ENCODE assay signal across 8 cellular contexts in the genomic region with DNA sequence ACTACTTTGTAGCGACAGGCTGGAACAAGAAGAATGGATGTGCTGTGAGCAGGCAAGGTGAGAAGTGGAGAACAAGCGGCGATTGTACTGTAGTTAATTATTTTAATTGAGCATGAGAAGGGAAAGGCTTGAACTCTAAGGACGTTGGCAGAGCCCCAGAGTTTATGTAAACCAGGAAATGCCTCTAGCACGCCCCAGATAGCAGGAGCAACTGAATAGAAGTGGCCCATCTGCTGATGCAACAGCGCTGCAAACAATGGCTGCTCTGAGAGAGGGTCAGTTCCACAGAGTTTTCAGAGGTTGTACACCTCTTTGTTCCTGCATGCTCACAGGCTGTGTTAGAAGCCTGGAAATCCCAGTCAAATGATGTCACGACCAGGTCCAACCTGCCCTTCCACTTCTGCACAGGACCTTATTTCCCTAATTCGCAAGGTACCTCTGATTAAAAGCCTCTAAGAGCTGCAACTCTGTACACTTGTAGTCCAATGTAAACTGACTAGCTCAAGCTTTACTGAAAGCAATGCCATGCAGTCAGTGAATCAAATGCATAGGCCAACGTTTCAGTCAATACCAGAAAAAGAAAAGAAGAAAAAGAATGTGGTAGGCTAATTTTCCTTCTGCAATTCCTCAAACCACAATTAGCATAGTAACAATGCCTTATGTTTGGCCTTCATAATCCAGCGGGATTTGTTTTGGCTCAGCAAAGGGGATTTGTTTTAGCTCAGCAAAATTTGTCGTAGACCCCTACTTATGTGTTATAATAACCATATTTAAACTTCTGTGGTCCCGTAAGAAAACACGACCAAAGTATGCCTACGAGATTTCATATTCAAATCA.
DNase-seq lines count a peak whose midpoint lies in the region; ATAC-seq, FAIRE-seq and TF ChIP-seq lines count a peak whose summit lies in the region.

No MANE protein-coding gene starts in this region.

- H3K27me3 Mint-ChIP-seq in brain = peaks cover 3% of the 10 kb centered on the region
- peaks cover 28% of the 10 kb centered on the region for H3K27me3 Mint-ChIP-seq in activated CD4-positive, alpha-beta T cell treated with anti-CD3 and anti-CD28 coated beads, Interleukin-2, amount 10 ng/mL, durations not matched to agents 24 days and 14 days

- H2AFZ ChIP-seq in keratinocyte (ENCODE audit: control insufficient read depth, low read length) = peak overlapping the region; percentile 22

- peak overlapping the region; percentile 75 to 89 (median 85) for H3K4me3 Mint-ChIP-seq in brain
- no peak overlapping the region for H3K4me3 Mint-ChIP-seq in activated CD4-positive, alpha-beta T cell treated with anti-CD3 and anti-CD28 coated beads, Interleukin-2, amount 10 ng/mL, durations not matched to agents 24 days and 14 days

- H3K27me3 ChIP-seq in BLaER1 (no peaks in the 10 kb centered on the region), keratinocyte (ENCODE audit: control insufficient read depth, extremely low read depth, insufficient read depth, low read length) (no peaks in the 10 kb centered on the region)

- H3K27ac ChIP-seq in BLaER1 = no peak overlapping the region
- H3K27ac ChIP-seq in keratinocyte (ENCODE audit: control insufficient read depth, insufficient read depth, low read length) = peak overlapping the region; percentile 85

- intact Hi-C loops in activated CD4-positive, alpha-beta T cell treated with anti-CD3 and anti-CD28 coated beads, Interleukin-2, amount 10 ng/mL, durations not matched to agents 24 days and 14 days (cut with micrococcal nuclease) = no loop called here

- peaks cover 20% of the 10 kb centered on the region for H3K79me2 ChIP-seq in keratinocyte (ENCODE audit: control insufficient read depth, insufficient read depth, low read length)

- H3K9me1 ChIP-seq in keratinocyte (ENCODE audit: control insufficient read depth, extremely low read depth, insufficient read depth, low read length) = no peaks in the 10 kb centered on the region

- dilution Hi-C loops in keratinocyte (cut with MboI; ENCODE audit: extremely low pct_ligation_motif_present, low sequenced_read_pairs) = no loop called here

- peak overlapping the region; percentile 94 to 99 (median 98) for H3K27ac Mint-ChIP-seq in brain
- no peak overlapping the region for H3K27ac Mint-ChIP-seq in activated CD4-positive, alpha-beta T cell treated with anti-CD3 and anti-CD28 coated beads, Interleukin-2, amount 10 ng/mL, durations not matched to agents 24 days and 14 days

- peaks cover 32% of the 10 kb centered on the region for H3K4me1 ChIP-seq in BLaER1
- H3K4me1 ChIP-seq in keratinocyte (ENCODE audit: control insufficient read depth, extremely low read depth, insufficient read depth, low read length) = peaks cover 19% of the 10 kb centered on the region

- H3K4me2 ChIP-seq in BLaER1 (peak overlapping the region; percentile 37), keratinocyte (ENCODE audit: control insufficient read depth, extremely low read depth, insufficient read depth, low read depth, low read length) (peak overlapping the region; percentile 87)

- TF ChIP-seq CTCF in brain (conservative IDR thresholded peaks at IDR 0.05) (no peak), keratinocyte (optimal IDR thresholded peaks at IDR 0.05 in 1 of 3, IDR thresholded peaks at IDR 0.05 in 1 of 3, conservative IDR thresholded peaks at IDR 0.05 in 1 of 3; ENCODE audit: extremely low read depth in 1 of 3, insufficient read depth in 2 of 3, low read length in 3 of 3) (no peak)

- no peak overlapping the region for H3K4me3 ChIP-seq in BLaER1
- peak overlapping the region in 2 of 3 experiments; percentile 52 for H3K4me3 ChIP-seq in keratinocyte (ENCODE audit: control insufficient read depth in 2 of 3, extremely low read depth in 1 of 3, insufficient read depth in 2 of 3, low read depth in 1 of 3, low read length in 3 of 3)

- H3K9me3 ChIP-seq in BLaER1 = no peaks in the 10 kb centered on the region
- H3K9me3 ChIP-seq in keratinocyte (ENCODE audit: control insufficient read depth, low read depth, low read length) = no peaks in the 10 kb centered on the region

- peaks cover 5% of the 10 kb centered on the region for H3K36me3 Mint-ChIP-seq in brain
- H3K36me3 Mint-ChIP-seq in activated CD4-positive, alpha-beta T cell treated with anti-CD3 and anti-CD28 coated beads, Interleukin-2, amount 10 ng/mL, durations not matched to agents 24 days and 14 days (ENCODE audit: low read depth) = no peaks in the 10 kb centered on the region

- FAIRE-seq in keratinocyte (lab: Jason Lieb, UNC) = peak; percentile 90

- peaks cover 0 to 3% (median 0%) of the 10 kb centered on the region in 5 experiments for H3K9me3 Mint-ChIP-seq in brain
- H3K9me3 Mint-ChIP-seq in activated CD4-positive, alpha-beta T cell treated with anti-CD3 and anti-CD28 coated beads, Interleukin-2, amount 10 ng/mL, durations not matched to agents 24 days and 14 days = no peaks in the 10 kb centered on the region

- ATAC-seq in HG03108 (IDR thresholded peaks at IDR 0.05; ENCODE audit: unreplicated experiment) (no peak), GM18909 (IDR thresholded peaks at IDR 0.05; ENCODE audit: poor library complexity, unreplicated experiment) (no peak), HG03439 (IDR thresholded peaks at IDR 0.05; ENCODE audit: unreplicated experiment) (no peak)

- H4K20me1 ChIP-seq in BLaER1 (no peaks in the 10 kb centered on the region), keratinocyte (ENCODE audit: control insufficient read depth, extremely low read depth, insufficient read depth, low read length) (no peaks in the 10 kb centered on the region)

- no peaks in the 10 kb centered on the region for H3K36me3 ChIP-seq in BLaER1
- peaks cover 12 to 17% of the 10 kb centered on the region in 2 experiments for H3K36me3 ChIP-seq in keratinocyte (ENCODE audit: control insufficient read depth in 2 of 2, extremely low read depth in 1 of 2, insufficient read depth in 2 of 2, low read length in 2 of 2)

- H3K4me1 Mint-ChIP-seq in brain = peaks cover 90% of the 10 kb centered on the region
- H3K4me1 Mint-ChIP-seq in activated CD4-positive, alpha-beta T cell treated with anti-CD3 and anti-CD28 coated beads, Interleukin-2, amount 10 ng/mL, durations not matched to agents 24 days and 14 days = no peaks in the 10 kb centered on the region

- DNase-seq in NCI-H2081 (lab: John Stamatoyannopoulos, UW) (peak; percentile 93 to 99), keratinocyte (ENCODE audit: low read depth, low spot score) (no peak)
- no peak for DNase-seq in activated CD4-positive, alpha-beta T cell treated with anti-CD3 and anti-CD28 coated beads, Interleukin-2, amount 10 ng/mL, durations not matched to agents 24 days and 14 days

- H3K9ac ChIP-seq in BLaER1 = no peak overlapping the region
- peak overlapping the region; percentile 68 for H3K9ac ChIP-seq in keratinocyte (ENCODE audit: control insufficient read depth, extremely low read depth, insufficient read depth, low read length)

Comparison
In these comparisons a context has a peak if more than half of its experiments do, and no peak if none do; other contexts are left out.
1. DNase-seq: peak in NCI-H2081 (2 of 2); none in keratinocyte (single experiment) and activated CD4-positive, alpha-beta T cell treated with anti-CD3 and anti-CD28 coated beads, Interleukin-2, amount 10 ng/mL, durations not matched to agents 24 days and 14 days (single experiment).